In the genomic region with DNA sequence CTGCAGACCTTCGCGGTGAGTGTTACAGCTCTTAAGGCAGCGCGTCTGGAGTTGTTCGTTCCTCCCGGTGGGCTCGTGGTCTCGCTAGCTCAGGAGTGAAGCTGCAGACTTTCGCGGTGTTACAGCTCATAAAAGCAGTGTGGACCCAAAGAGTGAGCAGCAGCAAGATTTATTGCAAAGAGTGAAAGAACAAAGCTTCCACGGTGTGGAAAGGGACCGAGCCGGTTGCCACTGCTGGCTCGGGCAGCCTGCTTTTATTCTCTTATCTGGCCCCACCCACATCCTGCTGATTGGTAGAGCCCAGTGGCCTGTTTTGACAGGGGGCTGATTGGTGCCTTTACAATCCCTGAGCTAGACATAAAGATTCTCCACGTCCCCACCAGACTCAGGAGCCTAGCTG, we compare ENCODE assay signal across 7 cellular contexts. TPM values are rescaled to one million over a fixed set of nuclear protein-coding genes. Genes with fewer than 3 reads are reported as not detected.
DNase-seq lines count a peak whose midpoint lies in the region; ATAC-seq and TF ChIP-seq lines count a peak whose summit lies in the region.
"Not testable (repeated sequence)": the region's sequence is repeated elsewhere in the genome, so short reads cannot be mapped to it uniquely, and the experiment has no call there.

No MANE protein-coding gene starts in this region.

- POLR2A ChIA-PET in CD8-positive, alpha-beta memory T cell (lab: Charles Lee); WTC11 (lab: Charles Lee); naive thymus-derived CD8-positive, alpha-beta T cell (lab: Charles Lee): not testable (repeated sequence)

- not testable (repeated sequence) for H3K9me3 Mint-ChIP-seq in CD8-positive, alpha-beta memory T cell; activated CD8-positive, alpha-beta memory T cell treated with anti-CD3 and anti-CD28 coated beads, Interleukin-2, amount 10 ng/mL, durations not matched to agents 7 days and 5 days (ENCODE audit: low read depth); activated naive CD4-positive, alpha-beta T cell treated with anti-CD3 and anti-CD28 coated beads, Interleukin-2, amount 50 U/mL, for 24 hours; chondrocyte (ENCODE audit: low read depth); naive thymus-derived CD8-positive, alpha-beta T cell; stimulated activated effector memory CD8-positive, alpha-beta T cell treated with anti-CD3 and anti-CD28 coated beads, Interleukin-12 subunit alpha, Interleukin-12 subunit beta, amount 100 ng/mL, for 72 hours
- peaks cover 13% of the 10 kb centered on the region for H3K9me3 Mint-ChIP-seq in WTC11

- DNase-seq in CD8-positive, alpha-beta memory T cell; WTC11 (ENCODE audit: low spot score); activated CD8-positive, alpha-beta memory T cell treated with anti-CD3 and anti-CD28 coated beads, Interleukin-2, amount 10 ng/mL, durations not matched to agents 7 days and 5 days; naive thymus-derived CD8-positive, alpha-beta T cell; stimulated activated effector memory CD8-positive, alpha-beta T cell treated with anti-CD3 and anti-CD28 coated beads, Interleukin-12 subunit alpha, Interleukin-12 subunit beta, amount 100 ng/mL, for 72 hours (ENCODE audit: low spot score in 2 of 2): not testable (repeated sequence)
- DNase-seq in chondrocyte (ENCODE audit: low spot score) = peak; percentile 7

- peak overlapping the region in 1 of 8 donors; percentile 35 for H3K27ac Mint-ChIP-seq in CD8-positive, alpha-beta memory T cell
- not testable (repeated sequence) for H3K27ac Mint-ChIP-seq in WTC11; activated CD8-positive, alpha-beta memory T cell treated with anti-CD3 and anti-CD28 coated beads, Interleukin-2, amount 10 ng/mL, durations not matched to agents 7 days and 5 days; activated naive CD4-positive, alpha-beta T cell treated with anti-CD3 and anti-CD28 coated beads, Interleukin-2, amount 50 U/mL, for 24 hours; chondrocyte (ENCODE audit: unreplicated experiment); stimulated activated effector memory CD8-positive, alpha-beta T cell treated with anti-CD3 and anti-CD28 coated beads, Interleukin-12 subunit alpha, Interleukin-12 subunit beta, amount 100 ng/mL, for 72 hours
- H3K27ac Mint-ChIP-seq in naive thymus-derived CD8-positive, alpha-beta T cell = peak overlapping the region in 6 of 10 donors; percentile 15 to 81 (median 61)

- H3K36me3 Mint-ChIP-seq in CD8-positive, alpha-beta memory T cell; WTC11; activated CD8-positive, alpha-beta memory T cell treated with anti-CD3 and anti-CD28 coated beads, Interleukin-2, amount 10 ng/mL, durations not matched to agents 7 days and 5 days; activated naive CD4-positive, alpha-beta T cell treated with anti-CD3 and anti-CD28 coated beads, Interleukin-2, amount 50 U/mL, for 24 hours; chondrocyte (ENCODE audit: low read depth); naive thymus-derived CD8-positive, alpha-beta T cell; stimulated activated effector memory CD8-positive, alpha-beta T cell treated with anti-CD3 and anti-CD28 coated beads, Interleukin-12 subunit alpha, Interleukin-12 subunit beta, amount 100 ng/mL, for 72 hours: not testable (repeated sequence)

- peak overlapping the region in 5 of 7 donors; percentile 51 to 82 (median 61) for H3K4me3 Mint-ChIP-seq in CD8-positive, alpha-beta memory T cell
- not testable (repeated sequence) for H3K4me3 Mint-ChIP-seq in WTC11; chondrocyte (ENCODE audit: unreplicated experiment)
- H3K4me3 Mint-ChIP-seq in activated CD8-positive, alpha-beta memory T cell treated with anti-CD3 and anti-CD28 coated beads, Interleukin-2, amount 10 ng/mL, durations not matched to agents 7 days and 5 days = peak overlapping the region; percentile 20
- peak overlapping the region; percentile 68 for H3K4me3 Mint-ChIP-seq in activated naive CD4-positive, alpha-beta T cell treated with anti-CD3 and anti-CD28 coated beads, Interleukin-2, amount 50 U/mL, for 24 hours
- peak overlapping the region; percentile 55 to 88 (median 78) for H3K4me3 Mint-ChIP-seq in naive thymus-derived CD8-positive, alpha-beta T cell
- peak overlapping the region; percentile 39 for H3K4me3 Mint-ChIP-seq in stimulated activated effector memory CD8-positive, alpha-beta T cell treated with anti-CD3 and anti-CD28 coated beads, Interleukin-12 subunit alpha, Interleukin-12 subunit beta, amount 100 ng/mL, for 72 hours

- not testable (repeated sequence) for ATAC-seq in WTC11; activated CD8-positive, alpha-beta memory T cell treated with anti-CD3 and anti-CD28 coated beads, Interleukin-2, amount 10 ng/mL, durations not matched to agents 7 days and 5 days; naive thymus-derived CD8-positive, alpha-beta T cell; stimulated activated effector memory CD8-positive, alpha-beta T cell treated with anti-CD3 and anti-CD28 coated beads, Interleukin-12 subunit alpha, Interleukin-12 subunit beta, amount 100 ng/mL, for 72 hours

- H3K27ac ChIP-seq in CD8-positive, alpha-beta memory T cell (ENCODE audit: low read depth, low read length) = not testable (repeated sequence)

- not testable (repeated sequence) for H3K4me1 ChIP-seq in CD8-positive, alpha-beta memory T cell (ENCODE audit: insufficient read depth, low read length)

- H3K4me3 ChIP-seq in CD8-positive, alpha-beta memory T cell (ENCODE audit: low read length) = not testable (repeated sequence)

- H3K36me3 ChIP-seq in CD8-positive, alpha-beta memory T cell (ENCODE audit: insufficient read depth, low read length) = not testable (repeated sequence)

- CTCF ChIA-PET in CD8-positive, alpha-beta memory T cell (lab: Charles Lee); activated CD8-positive, alpha-beta memory T cell treated with anti-CD3 and anti-CD28 coated beads, Interleukin-2, amount 10 ng/mL, durations not matched to agents 7 days and 5 days (lab: Charles Lee): not testable (repeated sequence)
- CTCF ChIA-PET in WTC11 (lab: Charles Lee) = interaction anchor here (0.7 kb wide), 1 partner anchor 25 kb away, joined by 3 read pairs; no protein-coding TSS in a partner anchor

- not testable (repeated sequence) for TF ChIP-seq CTCF in WTC11 (IDR thresholded peaks at IDR 0.05); chondrocyte (IDR thresholded peaks at IDR 0.05)

- not testable (repeated sequence) for H3K9me3 ChIP-seq in CD8-positive, alpha-beta memory T cell (ENCODE audit: low read length)

- H3K4me1 Mint-ChIP-seq in CD8-positive, alpha-beta memory T cell; WTC11; activated CD8-positive, alpha-beta memory T cell treated with anti-CD3 and anti-CD28 coated beads, Interleukin-2, amount 10 ng/mL, durations not matched to agents 7 days and 5 days; activated naive CD4-positive, alpha-beta T cell treated with anti-CD3 and anti-CD28 coated beads, Interleukin-2, amount 50 U/mL, for 24 hours; chondrocyte (ENCODE audit: low read depth); naive thymus-derived CD8-positive, alpha-beta T cell; stimulated activated effector memory CD8-positive, alpha-beta T cell treated with anti-CD3 and anti-CD28 coated beads, Interleukin-12 subunit alpha, Interleukin-12 subunit beta, amount 100 ng/mL, for 72 hours: not testable (repeated sequence)

- H3K27me3 Mint-ChIP-seq in CD8-positive, alpha-beta memory T cell = peaks cover 10 to 27% of the 10 kb centered on the region in 2 donors
- H3K27me3 Mint-ChIP-seq in WTC11 (ENCODE audit: low read depth); activated naive CD4-positive, alpha-beta T cell treated with anti-CD3 and anti-CD28 coated beads, Interleukin-2, amount 50 U/mL, for 24 hours; chondrocyte (ENCODE audit: low read depth); naive thymus-derived CD8-positive, alpha-beta T cell: not testable (repeated sequence)
- peaks cover 15% of the 10 kb centered on the region for H3K27me3 Mint-ChIP-seq in activated CD8-positive, alpha-beta memory T cell treated with anti-CD3 and anti-CD28 coated beads, Interleukin-2, amount 10 ng/mL, durations not matched to agents 7 days and 5 days

- H3K27me3 ChIP-seq in CD8-positive, alpha-beta memory T cell (ENCODE audit: insufficient read depth, low read length, poor library complexity, severe bottlenecking) = not testable (repeated sequence)

TF ChIP-seq in WTC11, 78 proteins besides CTCF, POLR2A, EP300 and RAD21:
- 0 out of 2 replicates have a peak, but pooled peaks have one; percentile 31 for TF ChIP-seq NFYB (CRISPR knock-in tag; conservative IDR thresholded peaks at IDR 0.05; ENCODE audit: low read depth)

RNA-seq across cellular contexts. Expression of a gene that starts 47.8 kb away (rescaled TPM):
- 100 to 1,000 TPM; 183 to 194 TPM for total RNA-seq in CD8-positive, alpha-beta memory T cell
- polyA plus RNA-seq in CD8-positive, alpha-beta memory T cell = 316 TPM
- total RNA-seq in WTC11 (2021) (264 to 296 TPM (median 293 TPM) in 3 replicates), chondrocyte (129 to 131 TPM (median 131 TPM) in 3 replicates)
- total RNA-seq in activated CD8-positive, alpha-beta memory T cell treated with anti-CD3 and anti-CD28 coated beads, Interleukin-2, amount 10 ng/mL, durations not matched to agents 7 days and 5 days = 100 to 1,000 TPM; 186 to 205 TPM
- 100 to 1,000 TPM; 139 to 151 TPM for total RNA-seq in naive thymus-derived CD8-positive, alpha-beta T cell
- 100 to 1,000 TPM; 367 to 461 (median 455) TPM for polyA plus RNA-seq in naive thymus-derived CD8-positive, alpha-beta T cell
